Comparison of ENCODE assay signal across 14 cellular contexts in the genomic region with DNA sequence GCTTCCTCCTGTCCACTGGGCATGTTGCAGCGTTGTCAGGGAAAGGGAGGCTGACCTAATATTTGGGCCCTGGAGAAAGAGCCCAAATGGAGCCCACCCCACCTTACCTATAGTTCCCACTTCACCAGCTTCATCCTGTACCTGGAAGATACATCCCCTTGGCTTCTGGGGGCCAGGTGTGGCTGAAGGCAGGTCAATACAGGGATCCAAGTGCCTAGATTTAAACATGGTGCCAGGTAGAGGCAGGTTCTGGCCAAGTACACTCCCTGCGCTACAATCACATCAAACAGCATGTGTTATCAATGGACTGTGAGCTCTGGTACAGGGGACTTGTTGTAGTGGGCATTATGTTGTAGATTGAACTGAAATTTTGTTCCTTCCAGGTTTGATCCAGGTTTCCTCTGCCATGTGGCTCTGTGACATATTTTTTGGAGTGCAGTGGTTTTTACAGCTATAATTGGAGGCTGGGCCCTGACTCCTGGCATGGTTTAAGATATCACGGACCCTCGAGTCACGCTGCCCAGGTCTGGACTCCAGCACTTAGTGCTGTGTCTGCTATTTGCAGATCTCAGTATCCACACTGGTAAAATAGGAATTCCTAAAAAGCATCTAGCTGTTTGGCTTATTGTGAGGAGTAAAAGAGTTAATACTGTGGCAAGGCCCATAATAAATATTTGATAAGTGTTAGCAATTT.
"Had no signal": no experiment of that assay in that cellular context is flagged by ENCODE, and none has a peak within 500 bp of the region (broad histone marks: within the 10 kb centered on the region; RNA-seq: fewer than 3 reads in every experiment).

No MANE protein-coding gene starts in this region.

- H3K27me3 ChIP-seq: esophagus squamous epithelium, hepatocyte, ovary, suprapubic skin, thyroid gland had no signal

- ATAC-seq: effector memory CD8-positive, alpha-beta T cell; left ventricle myocardium superior; right cardiac atrium had no signal

- H3K79me2 ChIP-seq: hepatocyte had no signal

- H3K4me2 ChIP-seq: hepatocyte had no signal

- H3K27ac ChIP-seq: hepatocyte, ovary, suprapubic skin had no signal

- H3K4me1 ChIP-seq: suprapubic skin had no signal

- H3K9me3 ChIP-seq: esophagus squamous epithelium, ovary, suprapubic skin, thyroid gland had no signal

- DNase-seq: effector memory CD8-positive, alpha-beta T cell; esophagus squamous epithelium; foreskin fibroblast; left ventricle myocardium superior; mesenchymal stem cell; naive B cell; ovary; right cardiac atrium; stimulated activated CD4-positive, alpha-beta T cell treated with anti-CD3 and anti-CD28 coated beads, Interleukin-2, amount 100 ng/mL, for 48 hours; stimulated activated naive CD4-positive, alpha-beta T cell treated with Interleukin-2 at 50 U/mL for 16 hours had no signal

- H3K36me3 ChIP-seq: esophagus squamous epithelium, ovary, suprapubic skin, thyroid gland had no signal

- H2AFZ ChIP-seq: hepatocyte had no signal

- H3K4me3 ChIP-seq: esophagus squamous epithelium, hepatocyte, lung, ovary, suprapubic skin, thyroid gland had no signal
